8 cellular contexts compared by ENCODE assay signal in the genomic region with DNA sequence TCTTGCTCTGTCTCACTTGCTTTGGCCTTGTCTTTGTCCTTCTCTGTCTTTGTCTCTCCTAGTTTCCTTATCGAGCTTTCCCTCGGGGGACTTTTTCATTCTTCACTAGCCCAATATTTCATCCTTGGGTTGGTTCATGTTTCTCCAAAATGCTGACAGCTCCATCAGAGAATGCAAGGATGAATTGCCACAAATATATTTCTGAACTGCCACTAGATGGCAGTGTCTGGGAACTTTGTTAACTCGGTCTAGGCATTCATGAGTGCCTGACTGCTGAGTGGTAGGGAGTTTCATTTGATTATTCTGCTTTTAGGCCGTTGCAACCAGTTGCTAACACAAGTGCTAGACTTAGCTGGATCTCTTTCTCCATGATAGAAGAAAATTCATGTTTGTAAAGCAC.
DNase-seq lines count a peak whose midpoint lies in the region; ATAC-seq and TF ChIP-seq lines count a peak whose summit lies in the region.

No MANE protein-coding gene starts in this region.

- no peaks in the 10 kb centered on the region for H3K27me3 ChIP-seq in DND-41 (ENCODE audit: insufficient read depth, low read length, poor library complexity)
- H3K27me3 ChIP-seq in OCI-LY3 (ENCODE audit: low read depth, low read length): no peaks in the 10 kb centered on the region
- no peaks in the 10 kb centered on the region for H3K27me3 ChIP-seq in lower lobe of right lung (ENCODE audit: low read depth)

- H3K9me3 ChIP-seq in DND-41 (ENCODE audit: insufficient read depth, low read length, severe bottlenecking) (no peaks in the 10 kb centered on the region), OCI-LY3 (ENCODE audit: insufficient read depth, low read length) (no peaks in the 10 kb centered on the region), lower lobe of right lung (no peaks in the 10 kb centered on the region)

- ATAC-seq in DND-41 (ENCODE audit: insufficient read depth, low read depth): peak; percentile 82
- peak; percentile 72 for ATAC-seq in GM21576 (IDR thresholded peaks at IDR 0.05; ENCODE audit: unreplicated experiment)
- peak; percentile 71 to 81 for ATAC-seq in lower lobe of right lung
- ATAC-seq in HG03135 (IDR thresholded peaks at IDR 0.05; ENCODE audit: unreplicated experiment): no peak

- TF ChIP-seq CTCF in DND-41 (IDR thresholded peaks at IDR 0.05; ENCODE audit: borderline replicate concordance, extremely low read depth, low read length, poor library complexity, severe bottlenecking): peak; percentile 66
- TF ChIP-seq CTCF in OCI-LY3 (IDR thresholded peaks at IDR 0.05; ENCODE audit: low read depth, low read length): peak; percentile 67
- peak; percentile 57 for TF ChIP-seq CTCF in lower lobe of right lung (IDR thresholded peaks at IDR 0.05)

- H3K4me3 ChIP-seq in DND-41 (ENCODE audit: low read depth in 1 of 2, low read length in 2 of 2) (no peak overlapping the region), OCI-LY3 (ENCODE audit: low read length) (no peak overlapping the region), lower lobe of right lung (no peak overlapping the region)

- H2AFZ ChIP-seq in DND-41 (ENCODE audit: low read depth, low read length) (no peak overlapping the region), OCI-LY3 (ENCODE audit: low read depth, low read length) (no peak overlapping the region)

- DNase-seq in DND-41 (peak; percentile 35), dedifferentiated amniotic fluid mesenchymal stem cell (ENCODE audit: extremely low spot score) (peak; percentile 66), lower lobe of right lung (no peak), substantia nigra (lab: John Stamatoyannopoulos, UW) (no peak)
- no peak for DNase-seq in stimulated activated naive CD4-positive, alpha-beta T cell treated with Interleukin-2 at 50 U/mL for 16 hours (lab: John Stamatoyannopoulos, UW)

- H3K79me2 ChIP-seq in DND-41 (ENCODE audit: insufficient read depth, low read length) (no peaks in the 10 kb centered on the region), OCI-LY3 (ENCODE audit: low read length) (no peaks in the 10 kb centered on the region)

- H3K4me1 ChIP-seq in DND-41 (ENCODE audit: insufficient read depth, low read length) (no peaks in the 10 kb centered on the region), OCI-LY3 (ENCODE audit: low read length) (no peaks in the 10 kb centered on the region), lower lobe of right lung (no peaks in the 10 kb centered on the region)

- H4K20me1 ChIP-seq in DND-41 (ENCODE audit: insufficient read depth, low read length) (no peaks in the 10 kb centered on the region), OCI-LY3 (ENCODE audit: insufficient read depth, low read length) (no peaks in the 10 kb centered on the region)

- no peak overlapping the region for H3K27ac ChIP-seq in DND-41 (ENCODE audit: low read length)
- H3K27ac ChIP-seq in OCI-LY3 (ENCODE audit: low read length): no peak overlapping the region
- no peak overlapping the region for H3K27ac ChIP-seq in lower lobe of right lung
- H3K27ac ChIP-seq in substantia nigra (ENCODE audit: low read depth, low read length, poor library complexity, severe bottlenecking): no peak overlapping the region

- H3K36me3 ChIP-seq in DND-41 (ENCODE audit: insufficient read depth, low read length) (no peaks in the 10 kb centered on the region), OCI-LY3 (replicated peaks; ENCODE audit: low read depth, low read length) (no peaks in the 10 kb centered on the region), lower lobe of right lung (no peaks in the 10 kb centered on the region)

- no peak overlapping the region for H3K9ac ChIP-seq in DND-41 (ENCODE audit: low read depth, low read length)
- no peak overlapping the region for H3K9ac ChIP-seq in OCI-LY3 (ENCODE audit: low read length)

- intact Hi-C loops in lower lobe of right lung (cut with DNase I): no loop called here

- H3K4me2 ChIP-seq in DND-41 (ENCODE audit: insufficient read depth, low read length) (no peak overlapping the region), OCI-LY3 (ENCODE audit: low read length) (peak overlapping the region; percentile 20; the same call in 1 of the 2 replicates)

Comparison
In these comparisons a context has a peak if more than half of its experiments do, and no peak if none do; other contexts are left out.
1. DNase-seq: peak in DND-41 (single experiment) and dedifferentiated amniotic fluid mesenchymal stem cell (single experiment); none in lower lobe of right lung (single experiment), stimulated activated naive CD4-positive, alpha-beta T cell treated with Interleukin-2 at 50 U/mL for 16 hours (single experiment) and substantia nigra (0 of 49).
2. Peak in every context shown above with its lines, with median percentiles within 50 percentile points of each other: CTCF ChIP-seq.